ENCODE assay signal across 32 cellular contexts in genomic region chr3:59138966-59139365, GRCh38.
"Had no signal": no experiment of that assay in that cellular context is flagged by ENCODE, and none has a peak within 500 bp of the region (broad histone marks: within the 10 kb centered on the region; RNA-seq: fewer than 3 reads in every experiment).

No MANE protein-coding gene starts in this region.

- DNase-seq: activated effector memory CD4-positive, alpha-beta T cell treated with anti-CD3 and anti-CD28 coated beads, Interleukin-2, amount 50 U/mL, for 16 hours; activated effector memory CD4-positive, alpha-beta T cell treated with Interleukin-2 at 50 U/mL for 16 hours; activated gamma-delta T cell; activated gamma-delta T cell treated with Interleukin-2 at 50 U/mL for 16 hours; activated naive CD4-positive, alpha-beta T cell; activated naive CD4-positive, alpha-beta T cell treated with anti-CD3 and anti-CD28 coated beads for 36 hours; activated naive CD4-positive, alpha-beta T cell treated with anti-CD3 and anti-CD28 coated beads, Interleukin-2, amount 10 ng/mL, durations not matched to agents 7 days and 5 days; activated naive CD4-positive, alpha-beta T cell treated with anti-CD3 and anti-CD28 coated beads, Interleukin-2, amount 50 U/mL, for 16 hours; activated naive CD4-positive, alpha-beta T cell treated with Interleukin-2 at 50 U/mL for 16 hours; activated naive CD8-positive, alpha-beta T cell treated with anti-CD3 and anti-CD28 coated beads for 36 hours; activated naive CD8-positive, alpha-beta T cell treated with anti-CD3 and anti-CD28 coated beads, Interleukin-2, amount 10 ng/mL, durations not matched to agents 7 days and 5 days; activated naive CD8-positive, alpha-beta T cell treated with anti-CD3 and anti-CD28 coated beads, Interleukin-2, amount 50 U/mL, for 24 hours; activated T-cell treated with anti-CD3 and anti-CD28 coated beads, Interleukin-2, amount 50 U/mL, for 1 hour; activated T-cell treated with anti-CD3 and anti-CD28 coated beads, Interleukin-2, amount 50 U/mL, for 24 hours; activated T-cell treated with anti-CD3 and anti-CD28 coated beads, Interleukin-2, amount 50 U/mL, for 4 hours; activated T-cell treated with anti-CD3 and anti-CD28 coated beads, Interleukin-2, amount 50 U/mL, for 48 hours; activated T-cell treated with anti-CD3 and anti-CD28 coated beads, Interleukin-2, amount 50 U/mL, for 72 hours; adrenal gland; amniotic stem cell; amygdala; anterior cingulate cortex; aorta; body of pancreas; brain microvascular endothelial cell; caudate nucleus; central memory CD4-positive, alpha-beta T cell; cerebellar nuclear complex had no signal

- H3K27ac ChIP-seq: adrenal gland, ascending aorta, body of pancreas, brain microvascular endothelial cell, breast epithelium, cardiac muscle cell had no signal

- ATAC-seq: activated naive CD4-positive, alpha-beta T cell treated with anti-CD3 and anti-CD28 coated beads, Interleukin-2, amount 50 U/mL, for 72 hours; activated naive CD8-positive, alpha-beta T cell treated with anti-CD3 and anti-CD28 coated beads, Interleukin-2, amount 50 U/mL, for 24 hours; activated T-cell treated with anti-CD3 and anti-CD28 coated beads, Interleukin-2, amount 50 U/mL, for 4 hours; activated T-cell treated with anti-CD3 and anti-CD28 coated beads, Interleukin-2, amount 50 U/mL, for 72 hours; activated T-helper 17 cell treated with anti-CD3 and anti-CD28 coated beads, Interleukin-2, amount 50 U/mL, for 72 hours; body of pancreas had no signal

- H3K4me1 ChIP-seq: adrenal gland, ascending aorta, body of pancreas, breast epithelium had no signal

- H3K4me3 ChIP-seq: adrenal gland, ascending aorta, body of pancreas, breast epithelium, cardiac muscle cell had no signal

- H3K27me3 ChIP-seq: adrenal gland, ascending aorta, body of pancreas, brain microvascular endothelial cell, breast epithelium, cardiac muscle cell had no signal

- H3K9me3 ChIP-seq: adrenal gland, ascending aorta, body of pancreas, breast epithelium had no signal
